In the genomic region with DNA sequence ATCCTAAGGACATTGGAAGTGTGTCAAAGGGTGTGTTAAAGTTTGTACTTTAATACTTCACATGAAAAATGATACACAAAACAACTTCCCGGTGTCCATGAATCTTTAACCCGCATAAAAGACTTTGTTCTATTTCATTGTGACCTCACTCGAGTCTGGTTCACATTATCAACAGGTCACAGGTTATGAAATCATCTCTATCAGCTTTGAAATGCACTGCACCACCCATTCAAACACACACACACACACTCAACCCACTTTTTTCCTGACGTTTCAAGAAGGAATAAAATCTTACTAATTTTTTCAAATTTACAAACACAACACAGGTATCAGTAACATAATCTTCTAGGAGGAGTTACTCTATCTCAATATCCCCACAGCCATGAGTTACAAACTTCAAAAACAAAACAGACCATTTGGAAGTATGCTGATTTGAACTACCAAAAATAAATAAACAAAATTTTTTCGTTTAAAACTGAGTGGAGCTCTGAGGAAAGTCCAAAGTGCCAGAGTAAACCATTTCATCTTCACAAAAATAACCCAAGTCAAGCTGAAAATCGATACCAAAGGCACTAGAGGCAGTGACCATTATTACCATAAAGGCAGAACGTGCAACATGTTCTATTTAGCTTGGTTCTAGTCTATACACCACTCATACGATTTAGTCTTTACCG, we compare ENCODE assay signal across 8 cellular contexts. TPM values are rescaled to one million over a fixed set of nuclear protein-coding genes. Genes with fewer than 3 reads are reported as not detected.
A peak's percentile ranks its signal among the peaks of the same experiment; 100 is the strongest.
DNase-seq lines count a peak whose midpoint lies in the region; ATAC-seq and TF ChIP-seq lines count a peak whose summit lies in the region.
"Had no signal": no experiment of that assay in that cellular context is flagged by ENCODE, and none has a peak within 500 bp of the region (broad histone marks: within the 10 kb centered on the region; RNA-seq: fewer than 3 reads in every experiment).

No MANE protein-coding gene starts in this region.

- H3K27me3 Mint-ChIP-seq in chondrocyte (ENCODE audit: low read depth) (no peaks in the 10 kb centered on the region), neural progenitor cell (ENCODE audit: insufficient read depth, low read depth) (peaks cover under 1% of the 10 kb centered on the region)
- H3K27me3 Mint-ChIP-seq: stimulated activated naive CD8-positive, alpha-beta T cell treated with anti-CD3 and anti-CD28 coated beads, Interleukin-15, amount 100 ng/mL, for 72 hours had no signal

- H3K27ac Mint-ChIP-seq in chondrocyte (ENCODE audit: unreplicated experiment) (peak overlapping the region; percentile 24), neural progenitor cell (no peak overlapping the region)
- H3K27ac Mint-ChIP-seq: stimulated activated naive CD8-positive, alpha-beta T cell treated with anti-CD3 and anti-CD28 coated beads, Interleukin-15, amount 100 ng/mL, for 72 hours had no signal

- H3K4me1 ChIP-seq in neural progenitor cell = peaks cover 6% of the 10 kb centered on the region

- peaks cover 26% of the 10 kb centered on the region for H3K79me2 ChIP-seq in neural progenitor cell (ENCODE audit: low read depth)

- H3K9me3 ChIP-seq in neural progenitor cell (ENCODE audit: low read depth) = no peaks in the 10 kb centered on the region

- no peak overlapping the region for H2AFZ ChIP-seq in neural progenitor cell (replicated peaks)

- TF ChIP-seq CTCF in chondrocyte (IDR thresholded peaks at IDR 0.05) (no peak), neural progenitor cell (IDR thresholded peaks at IDR 0.05) (no peak)

- H4K20me1 ChIP-seq in neural progenitor cell (ENCODE audit: low read depth) = no peaks in the 10 kb centered on the region

- peak overlapping the region; percentile 61 for H3K4me3 Mint-ChIP-seq in chondrocyte (ENCODE audit: unreplicated experiment)
- peak overlapping the region; percentile 28 for H3K4me3 Mint-ChIP-seq in neural progenitor cell

- no peak for ATAC-seq in HG02759 (IDR thresholded peaks at IDR 0.05; ENCODE audit: unreplicated experiment)
- ATAC-seq: stimulated activated naive CD8-positive, alpha-beta T cell treated with anti-CD3 and anti-CD28 coated beads, Interleukin-15, amount 100 ng/mL, for 72 hours had no signal

- H3K9ac ChIP-seq in neural progenitor cell = no peak overlapping the region

- no peaks in the 10 kb centered on the region for H3K27me3 ChIP-seq in neural progenitor cell

- H3K9me3 Mint-ChIP-seq in chondrocyte (ENCODE audit: low read depth) (no peaks in the 10 kb centered on the region), neural progenitor cell (no peaks in the 10 kb centered on the region)
- H3K9me3 Mint-ChIP-seq: stimulated activated naive CD8-positive, alpha-beta T cell treated with anti-CD3 and anti-CD28 coated beads, Interleukin-15, amount 100 ng/mL, for 72 hours had no signal

- H3K27ac ChIP-seq in neural progenitor cell = no peak overlapping the region

- H3K36me3 ChIP-seq in neural progenitor cell = no peaks in the 10 kb centered on the region

- H3K4me1 Mint-ChIP-seq in chondrocyte (ENCODE audit: low read depth) = peaks cover 56% of the 10 kb centered on the region
- H3K4me1 Mint-ChIP-seq in neural progenitor cell = peaks cover 31% of the 10 kb centered on the region

- H3F3A ChIP-seq in neural progenitor cell (ENCODE audit: low read depth) = peaks cover 36% of the 10 kb centered on the region

- H3K36me3 Mint-ChIP-seq in chondrocyte (ENCODE audit: low read depth) (peaks cover 14% of the 10 kb centered on the region), neural progenitor cell (peaks cover 18% of the 10 kb centered on the region)

- H3K4me3 ChIP-seq in neural progenitor cell = no peak overlapping the region

- DNase-seq in HT-29 (ENCODE audit: low spot score) (peak; percentile 51), chondrocyte (ENCODE audit: low spot score) (no peak), neural progenitor cell (ENCODE audit: low spot score) (no peak), NCI-H1930 (lab: John Stamatoyannopoulos, UW) (no peak), SK-N-DZ (ENCODE audit: low spot score) (no peak)
- DNase-seq: MV-4-11; stimulated activated naive CD8-positive, alpha-beta T cell treated with anti-CD3 and anti-CD28 coated beads, Interleukin-15, amount 100 ng/mL, for 72 hours had no signal

- no peak overlapping the region for H3K4me2 ChIP-seq in neural progenitor cell

RNA-seq across cellular contexts. Expression of gene ACOX1, which starts 2.7 kb away (rescaled TPM):
- 32.1 and 46.5 TPM in 2 replicates for total RNA-seq in HT-29 (2014; rRNA removed; shearing (Covaris generic))
- total RNA-seq in chondrocyte (50.2 to 63.3 TPM (median 52.3 TPM) in 3 replicates), neural progenitor cell (ENCODE audit: low replicate concordance) (9.7 and 12.2 TPM in 2 replicates)
- 17.6 and 21.7 TPM in 2 replicates for polyA plus RNA-seq in SK-N-DZ (2014; cell fraction: cytosol; rRNA removed)
- polyA plus RNA-seq in SK-N-DZ (2014; cell fraction: nucleus; rRNA removed) = 8.5 and 13.7 TPM in 2 replicates

RNA-seq across cellular contexts. Expression of gene TEN1, which starts 2.7 kb away (rescaled TPM):
- total RNA-seq in HT-29 (2014; rRNA removed; shearing (Covaris generic)) = 48.6 and 56.2 TPM in 2 replicates
- 17.1 to 22.2 TPM (median 21.8 TPM) in 3 replicates for total RNA-seq in chondrocyte
- 5.9 and 9.4 TPM in 2 replicates for total RNA-seq in neural progenitor cell (ENCODE audit: low replicate concordance)
- polyA plus RNA-seq in SK-N-DZ (2014; cell fraction: cytosol; rRNA removed) = 12.9 and 21.2 TPM in 2 replicates
- polyA plus RNA-seq in SK-N-DZ (2014; cell fraction: nucleus; rRNA removed) = 53.0 and 79.6 TPM in 2 replicates

RNA-seq across cellular contexts. Expression of gene CDK3, which starts 24.3 kb away (rescaled TPM):
- total RNA-seq in HT-29 (2014; rRNA removed; shearing (Covaris generic)) = 9.5 and 11.5 TPM in 2 replicates
- total RNA-seq in chondrocyte (6.3 to 7.1 TPM (median 6.7 TPM) in 3 replicates), neural progenitor cell (ENCODE audit: low replicate concordance) (3.0 and 6.8 TPM in 2 replicates)
- 14.5 and 15.1 TPM in 2 replicates for polyA plus RNA-seq in SK-N-DZ (2014; cell fraction: cytosol; rRNA removed)
- polyA plus RNA-seq in SK-N-DZ (2014; cell fraction: nucleus; rRNA removed) = 83.9 and 88.1 TPM in 2 replicates

RNA-seq across cellular contexts. Expression of gene FBF1, which starts 35.5 kb away (rescaled TPM):
- 7.4 and 13.1 TPM in 2 replicates for total RNA-seq in HT-29 (2014; rRNA removed; shearing (Covaris generic))
- 6.7 to 19.8 TPM (median 7.5 TPM) in 3 replicates for total RNA-seq in chondrocyte
- total RNA-seq in neural progenitor cell (ENCODE audit: low replicate concordance) = 11.2 and 31.4 TPM in 2 replicates
- polyA plus RNA-seq in SK-N-DZ (2014; cell fraction: cytosol; rRNA removed) = 11.4 and 15.0 TPM in 2 replicates
- polyA plus RNA-seq in SK-N-DZ (2014; cell fraction: nucleus; rRNA removed) = 76.0 and 77.1 TPM in 2 replicates

RNA-seq across cellular contexts. Expression of gene EVPL, which starts 50.8 kb away (rescaled TPM):
- total RNA-seq in HT-29 (2014; rRNA removed; shearing (Covaris generic)) = 40.1 and 42.1 TPM in 2 replicates
- total RNA-seq in chondrocyte (not detected in 3 replicates), neural progenitor cell (ENCODE audit: low replicate concordance) (not detected in 2 replicates)
- 0.95 and 1.2 TPM in 2 replicates for polyA plus RNA-seq in SK-N-DZ (2014; cell fraction: cytosol; rRNA removed)
- polyA plus RNA-seq in SK-N-DZ (2014; cell fraction: nucleus; rRNA removed) = 2.9 and 3.9 TPM in 2 replicates
